In the genomic region with DNA sequence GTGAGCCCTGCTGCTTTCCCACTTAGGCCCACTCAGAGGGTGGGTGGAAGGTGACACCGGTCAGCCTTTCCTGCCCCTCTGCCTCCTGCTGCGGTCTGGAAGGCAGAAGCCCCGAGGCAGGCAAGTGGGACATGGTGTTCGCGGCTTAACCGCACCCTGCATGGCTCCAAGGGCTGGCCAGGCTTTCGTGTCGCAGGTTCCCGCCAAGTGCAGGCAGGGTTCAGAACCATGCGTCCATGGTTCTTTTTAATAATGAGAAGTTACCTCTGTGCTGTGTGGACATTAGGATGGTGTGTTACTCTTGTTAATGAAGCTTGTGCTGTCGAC, we compare ENCODE assay signal across 8 cellular contexts. TPM values are rescaled to one million over a fixed set of nuclear protein-coding genes. Genes with fewer than 3 reads are reported as not detected.
DNase-seq lines count a peak whose midpoint lies in the region; ATAC-seq and TF ChIP-seq lines count a peak whose summit lies in the region.

No MANE protein-coding gene starts in this region.

- H3K36me3 Mint-ChIP-seq in activated T-cell treated with anti-CD3 and anti-CD28 coated beads, Interleukin-2, amount 50 U/mL, for 4 hours (ENCODE audit: insufficient read depth), result no peaks in the 10 kb centered on the region

- TF ChIP-seq CTCF in PC-9 (conservative IDR thresholded peaks at IDR 0.05) (no peak), fibroblast of lung (conservative IDR thresholded peaks at IDR 0.05 in 1 of 2, IDR thresholded peaks at IDR 0.05 in 1 of 2; ENCODE audit: low read depth in 1 of 2, low read length in 2 of 2) (no peak), sigmoid colon (IDR thresholded peaks at IDR 0.05) (no peak)

- H3K9me3 ChIP-seq in PC-9 (ENCODE audit: insufficient read depth, low read depth), result no peaks in the 10 kb centered on the region
- no peaks in the 10 kb centered on the region for H3K9me3 ChIP-seq in fibroblast of lung (ENCODE audit: control insufficient read depth, insufficient read depth, low read depth, low read length)
- no peaks in the 10 kb centered on the region for H3K9me3 ChIP-seq in sigmoid colon

- DNase-seq in activated T-cell treated with anti-CD3 and anti-CD28 coated beads, Interleukin-2, amount 50 U/mL, for 4 hours, result no peak
- DNase-seq in activated T-cell treated with anti-CD3 and anti-CD28 coated beads for 4 hours (no peak), PC-9 (no peak), fibroblast of lung (ENCODE audit: low read depth in 2 of 2) (no peak), sigmoid colon (no peak), germinal center (ENCODE audit: low spot score) (no peak)
- no peak for DNase-seq in stimulated activated CD4-positive, alpha-beta T cell treated with anti-CD3 and anti-CD28 coated beads, Interleukin-12 subunit alpha, Interleukin-12 subunit beta, amount 100 ng/mL, for 4 hours

- H3K27me3 Mint-ChIP-seq in activated T-cell treated with anti-CD3 and anti-CD28 coated beads, Interleukin-2, amount 50 U/mL, for 4 hours (ENCODE audit: low read depth), result no peaks in the 10 kb centered on the region

- 2 to 7% methylated on average over 11 of the region's 11 CpGs for WGBS in sigmoid colon, 2 donors

- H3K4me3 ChIP-seq in PC-9 (peak overlapping the region; percentile 68), fibroblast of lung (replicated peaks in 1 of 4; ENCODE audit: control extremely low read depth in 1 of 4, insufficient read depth in 1 of 4, low read depth in 3 of 4, low read length in 4 of 4) (peak overlapping the region; percentile 65 to 75 (median 72)), sigmoid colon (peak overlapping the region; percentile 41 to 96 (median 86))

- POLR2A ChIA-PET in PC-9 (lab: Charles Lee; ENCODE audit: unreplicated experiment), result no interaction called here

- CTCF ChIA-PET in PC-9 (lab: Charles Lee), result interaction anchor here (0.8 to 1.0 kb wide), 2 partner anchors 57 to 216 kb away, joined by 3 to 4 read pairs; no protein-coding TSS in a partner anchor

- H3K9me2 ChIP-seq in PC-9 (ENCODE audit: insufficient read depth), result no peaks in the 10 kb centered on the region

- peak; percentile 27 to 29 for ATAC-seq in activated T-cell treated with anti-CD3 and anti-CD28 coated beads, Interleukin-2, amount 50 U/mL, for 4 hours
- no peak for ATAC-seq in esophagus mucosa

- H3K4me2 ChIP-seq in PC-9 (peak overlapping the region; percentile 90), fibroblast of lung (ENCODE audit: extremely low read depth, insufficient read depth, low read length) (peak overlapping the region; percentile 97)

- H3F3A ChIP-seq in PC-9 (ENCODE audit: insufficient read depth, low read depth), result 0 out of 2 replicates have a peak, but pooled peaks cover 6% of the 10 kb centered on the region

- no peaks in the 10 kb centered on the region for H4K20me1 ChIP-seq in PC-9 (ENCODE audit: insufficient read depth)
- no peaks in the 10 kb centered on the region for H4K20me1 ChIP-seq in fibroblast of lung (ENCODE audit: control insufficient read depth, extremely low read depth, insufficient read depth, low read length)

- TF ChIP-seq EP300 in sigmoid colon (IDR thresholded peaks at IDR 0.05), result no peak

- H2AFZ ChIP-seq in PC-9 (peak overlapping the region; percentile 82), fibroblast of lung (ENCODE audit: low read length) (peak overlapping the region; percentile 94)

- H3K9ac ChIP-seq in fibroblast of lung (ENCODE audit: insufficient read depth, low read length), result peak overlapping the region; percentile 81

- no peaks in the 10 kb centered on the region for H3K9me3 Mint-ChIP-seq in activated T-cell treated with anti-CD3 and anti-CD28 coated beads, Interleukin-2, amount 50 U/mL, for 4 hours

- H3K79me2 ChIP-seq in PC-9 (ENCODE audit: low read depth) (no peaks in the 10 kb centered on the region; the same call in 1 of the 2 replicates), fibroblast of lung (ENCODE audit: control insufficient read depth, insufficient read depth, low read length) (peaks cover 22% of the 10 kb centered on the region)

- no peaks in the 10 kb centered on the region for H3K27me3 ChIP-seq in PC-9 (ENCODE audit: insufficient read depth, low read depth)
- H3K27me3 ChIP-seq in fibroblast of lung (ENCODE audit: control insufficient read depth, insufficient read depth, low read length), result no peaks in the 10 kb centered on the region
- H3K27me3 ChIP-seq in sigmoid colon, result no peaks in the 10 kb centered on the region

- H3K36me3 ChIP-seq in PC-9 (ENCODE audit: low read depth) (no peaks in the 10 kb centered on the region), fibroblast of lung (ENCODE audit: control insufficient read depth, insufficient read depth, low read length) (no peaks in the 10 kb centered on the region), sigmoid colon (no peaks in the 10 kb centered on the region)

- H3K4me3 Mint-ChIP-seq in activated T-cell treated with anti-CD3 and anti-CD28 coated beads, Interleukin-2, amount 50 U/mL, for 4 hours, result peak overlapping the region; percentile 79

- peaks cover 16% of the 10 kb centered on the region for H3K4me1 Mint-ChIP-seq in activated T-cell treated with anti-CD3 and anti-CD28 coated beads, Interleukin-2, amount 50 U/mL, for 4 hours (ENCODE audit: low read depth)

- peak in 1 of 2 donors; percentile 44 for TF ChIP-seq POLR2A in sigmoid colon (IDR thresholded peaks at IDR 0.05)

- H3K4me1 ChIP-seq in PC-9 (replicated peaks; ENCODE audit: insufficient read depth) (peaks cover 11% of the 10 kb centered on the region), fibroblast of lung (ENCODE audit: control insufficient read depth, extremely low read depth, insufficient read depth, low read length) (peaks cover 4% of the 10 kb centered on the region), sigmoid colon (peaks cover 0 to 23% (median 11%) of the 10 kb centered on the region in 4 donors)

- intact Hi-C loops in PC-9 (cut with micrococcal nuclease; ENCODE audit: unreplicated experiment), result loop anchor here (5.0 to 10.0 kb wide), 3 partner anchors 58 to 385 kb away; no protein-coding TSS in a partner anchor
- intact Hi-C loops in sigmoid colon (cut with DNase I), result loop anchor here (5.0 to 10.0 kb wide), 2 partner anchors 223 to 985 kb away; a partner anchor contains a TSS

- H3K27ac ChIP-seq in PC-9 (0 out of 2 replicates have a peak overlapping the region, but pooled peaks have one; percentile 9), fibroblast of lung (ENCODE audit: insufficient read depth, low read length) (peak overlapping the region; percentile 60), sigmoid colon (peak overlapping the region; percentile 92 to 96 (median 94))

- BruUV-seq in PC-9 (replicated peaks; lab: Mats Ljungman, UMichigan), result no TSS peak

RNA-seq across cellular contexts. Expression of a gene that starts 1.0 kb away (rescaled TPM):
- total RNA-seq in activated T-cell treated with anti-CD3 and anti-CD28 coated beads, Interleukin-2, amount 50 U/mL, for 4 hours, result 1 to 10 TPM; 5.1 to 5.7 (median 5.6) TPM
- 9.3 and 10.9 TPM in 2 replicates for total RNA-seq in PC-9 (2021)
- total RNA-seq in fibroblast of lung, result 5.6 and 7.9 TPM in 2 replicates
- 4.3 and 6.1 TPM in 2 replicates for polyA plus RNA-seq in fibroblast of lung
- 2.3 and 4.1 TPM in 2 replicates for polyA plus RNA-seq in fibroblast of lung (2012)
- 7.8 and 16.2 TPM in 2 replicates for polyA minus RNA-seq in fibroblast of lung (ENCODE audit: low replicate concordance)
- 10 to 100 TPM; 13.9 to 23.3 (median 17.0) TPM for total RNA-seq in sigmoid colon
- polyA plus RNA-seq in sigmoid colon, result 1 to 10 TPM; 1.2 to 3.5 (median 1.4) TPM
- total RNA-seq in esophagus mucosa, result 15.9 TPM

Comparison
In these comparisons a context has a peak if more than half of its experiments do, and no peak if none do; other contexts are left out.
1. H3K27ac ChIP-seq: peak in every context shown above with its lines; median percentile 94 in sigmoid colon; 60 in fibroblast of lung; 9 in PC-9.